Comparison of ENCODE assay signal across 10 cellular contexts in the genomic region with DNA sequence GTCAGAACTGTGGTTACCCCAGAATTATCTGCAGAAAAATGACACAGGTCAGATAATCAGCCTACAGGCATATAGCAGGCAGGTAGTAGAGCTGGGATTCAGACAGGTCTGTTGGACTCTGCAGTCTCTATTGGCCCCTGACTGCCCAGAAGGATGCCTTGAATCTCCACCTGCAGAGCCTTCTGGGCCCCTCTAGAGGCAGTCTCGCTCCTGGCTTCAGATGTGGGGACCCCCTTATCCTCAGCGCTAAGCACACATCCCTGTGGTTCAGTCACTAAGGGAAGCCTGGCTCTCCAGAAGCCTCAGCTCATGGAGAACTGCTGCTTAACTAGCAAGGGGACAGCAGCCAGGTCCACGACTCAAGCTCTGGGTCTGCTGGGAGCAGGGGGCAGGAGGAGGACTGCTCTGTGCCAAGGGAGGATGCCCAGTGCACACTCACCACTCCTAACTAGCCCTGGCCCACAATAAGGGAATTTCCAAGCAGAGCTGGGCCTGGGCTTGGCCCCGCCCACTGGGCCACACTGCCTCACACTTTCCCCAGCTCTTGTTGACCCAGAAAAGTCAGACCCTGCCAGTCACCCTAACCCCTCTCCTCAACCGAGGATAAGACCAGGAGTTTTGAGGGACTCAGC. TPM values are rescaled to one million over a fixed set of nuclear protein-coding genes. Genes with fewer than 3 reads are reported as not detected.
DNase-seq lines count a peak whose midpoint lies in the region; ATAC-seq, FAIRE-seq and TF ChIP-seq lines count a peak whose summit lies in the region.
"Had no signal": no experiment of that assay in that cellular context is flagged by ENCODE, and none has a peak within 500 bp of the region (broad histone marks: within the 10 kb centered on the region; RNA-seq: fewer than 3 reads in every experiment).

No MANE protein-coding gene starts in this region.

- no peak for FAIRE-seq in pancreas (lab: Jason Lieb, UNC)

- no peak overlapping the region for H2AFZ ChIP-seq in Karpas-422 (ENCODE audit: low read length)
- H2AFZ ChIP-seq in mammary epithelial cell (ENCODE audit: low read depth, low read length), result no peak overlapping the region

- DNase-seq in Karpas-422 (no peak), mammary epithelial cell (peak; percentile 16), pancreas (no peak), posterior vena cava (ENCODE audit: low spot score) (no peak), NCI-H2196 treated with DMSO at 0.1 percent for 48 hours (lab: John Stamatoyannopoulos, UW; ENCODE audit: unreplicated experiment) (no peak), NCI-H146 (lab: John Stamatoyannopoulos, UW) (no peak)
- DNase-seq: SW 1271 had no signal

- H3K4me2 ChIP-seq in DOHH2 (ENCODE audit: low read length), result peak overlapping the region; percentile 93; the same call in 1 of the 2 replicates
- H3K4me2 ChIP-seq in Karpas-422 (ENCODE audit: low read depth, low read length, poor library complexity, severe bottlenecking), result no peak overlapping the region
- H3K4me2 ChIP-seq in mammary epithelial cell (ENCODE audit: insufficient read depth, low read depth, low read length), result no peak overlapping the region

- dilution Hi-C loops in mammary epithelial cell (cut with HindIII; ENCODE audit: low sequenced_read_pairs), result no loop called here

- in situ Hi-C loops in mammary epithelial cell (cut with MboI; ENCODE audit: low sequenced_read_pairs in 2 of 2), result no loop called here

- H3K79me2 ChIP-seq in DOHH2 (ENCODE audit: control insufficient read depth, low read length), result peaks cover 32% of the 10 kb centered on the region
- H3K79me2 ChIP-seq in Karpas-422 (ENCODE audit: low read length), result peaks cover 84% of the 10 kb centered on the region
- peaks cover 90% of the 10 kb centered on the region for H3K79me2 ChIP-seq in mammary epithelial cell (ENCODE audit: insufficient read depth, low read length)

- no TSS peak for BruUV-seq in mammary epithelial cell (replicated peaks; lab: Mats Ljungman, UMichigan)

- H3K9me3 ChIP-seq in DOHH2 (ENCODE audit: control insufficient read depth, insufficient read depth, low read length) (no peaks in the 10 kb centered on the region), Karpas-422 (ENCODE audit: low read length) (no peaks in the 10 kb centered on the region), mammary epithelial cell (replicated peaks; ENCODE audit: insufficient read depth, low read length) (no peaks in the 10 kb centered on the region), pancreas (no peaks in the 10 kb centered on the region)

- CTCF ChIA-PET in mammary epithelial cell (lab: Charles Lee; ENCODE audit: low non-redundant PET), result interaction anchor here (0.5 kb wide), 1 partner anchor 16 kb away, joined by 5 read pairs; no protein-coding TSS in a partner anchor

- H4K20me1 ChIP-seq in DOHH2 (ENCODE audit: control insufficient read depth, insufficient read depth, low read depth, low read length) (no peaks in the 10 kb centered on the region), Karpas-422 (ENCODE audit: insufficient read depth, low read depth, low read length) (peaks cover 17% of the 10 kb centered on the region; the same call in 1 of the 2 replicates), mammary epithelial cell (ENCODE audit: insufficient read depth, low read length) (no peaks in the 10 kb centered on the region)

- no peaks in the 10 kb centered on the region for H3F3A ChIP-seq in DOHH2 (ENCODE audit: control insufficient read depth, insufficient read depth)

- intact Hi-C loops in mammary epithelial cell (cut with micrococcal nuclease) (no loop called here), pancreas (cut with DNase I) (no loop called here), posterior vena cava (cut with DNase I) (loop anchor here in 1 of 2 donors (5.0 kb wide), 1 partner anchor 504 kb away; no protein-coding TSS in a partner anchor)

- H3K27me3 ChIP-seq in DOHH2 (ENCODE audit: control insufficient read depth, low read length), result no peaks in the 10 kb centered on the region
- H3K27me3 ChIP-seq in Karpas-422 (ENCODE audit: low read length), result no peaks in the 10 kb centered on the region
- H3K27me3 ChIP-seq in mammary epithelial cell (ENCODE audit: insufficient read depth, low read length), result no peaks in the 10 kb centered on the region
- H3K27me3 ChIP-seq in pancreas, result no peaks in the 10 kb centered on the region

- peak; percentile 58 for TF ChIP-seq CTCF in DOHH2 (IDR thresholded peaks at IDR 0.05; ENCODE audit: low read depth, low read length, poor library complexity, severe bottlenecking)
- TF ChIP-seq CTCF in mammary epithelial cell (conservative IDR thresholded peaks at IDR 0.05 in 1 of 2, IDR thresholded peaks at IDR 0.05 in 1 of 2; ENCODE audit: extremely low read depth in 1 of 2, insufficient read depth in 1 of 2, low read depth in 1 of 2, low read length in 2 of 2), result peak in 1 of 2 donors; percentile 12
- TF ChIP-seq CTCF in pancreas (IDR thresholded peaks at IDR 0.05), result no peak

- peaks cover 3% of the 10 kb centered on the region; the same call in 1 of the 2 replicates for H3K36me3 ChIP-seq in DOHH2 (ENCODE audit: control insufficient read depth, low read length)
- H3K36me3 ChIP-seq in Karpas-422 (ENCODE audit: insufficient read depth, low read length), result peaks cover 12% of the 10 kb centered on the region
- H3K36me3 ChIP-seq in mammary epithelial cell (ENCODE audit: insufficient read depth, low read length), result no peaks in the 10 kb centered on the region
- H3K36me3 ChIP-seq in pancreas, result no peaks in the 10 kb centered on the region

- H3K9ac ChIP-seq in Karpas-422 (ENCODE audit: low read length) (0 out of 2 replicates have a peak overlapping the region, but pooled peaks have one; percentile 57), mammary epithelial cell (ENCODE audit: insufficient read depth, low read length) (no peak overlapping the region)

- H3K27ac ChIP-seq in DOHH2 (ENCODE audit: low read depth, low read length), result no peak overlapping the region
- peak overlapping the region; percentile 99 for H3K27ac ChIP-seq in Karpas-422 (ENCODE audit: low read length)
- no peak overlapping the region for H3K27ac ChIP-seq in mammary epithelial cell (ENCODE audit: insufficient read depth, low read depth, low read length)
- peak overlapping the region in 1 of 4 donors; percentile 45 for H3K27ac ChIP-seq in pancreas
- H3K27ac ChIP-seq: epithelial cell of prostate had no signal

- ATAC-seq in pancreas (peak in 3 of 4 donors; percentile 54 to 80 (median 70)), HG02588 (IDR thresholded peaks at IDR 0.05; ENCODE audit: unreplicated experiment) (no peak)

- H3K4me3 ChIP-seq in DOHH2 (ENCODE audit: low read length), result no peak overlapping the region
- H3K4me3 ChIP-seq in Karpas-422 (ENCODE audit: low read length), result no peak overlapping the region
- no peak overlapping the region for H3K4me3 ChIP-seq in mammary epithelial cell (replicated peaks in 1 of 3; ENCODE audit: insufficient read depth in 1 of 3, low read depth in 2 of 3, low read length in 3 of 3)
- no peak overlapping the region for H3K4me3 ChIP-seq in pancreas

- WGBS in mammary epithelial cell (ENCODE audit: low coverage, missing lambda C conversion rate), result 65% methylated on average over 3 of the region's 5 CpGs
- WGBS in pancreas, 2 donors, result 64 to 67% methylated on average over 5 of the region's 5 CpGs

- H3K4me1 ChIP-seq in DOHH2 (ENCODE audit: control insufficient read depth, low read length) (peaks cover 39% of the 10 kb centered on the region), Karpas-422 (ENCODE audit: low read length) (peaks cover 55% of the 10 kb centered on the region), mammary epithelial cell (ENCODE audit: insufficient read depth, low read length) (peaks cover 33% of the 10 kb centered on the region), pancreas (peaks cover 0 to 6% (median 0%) of the 10 kb centered on the region in 3 donors)

- H3K9me2 ChIP-seq in DOHH2 (replicated peaks; ENCODE audit: control insufficient read depth, low read length) (no peaks in the 10 kb centered on the region), Karpas-422 (replicated peaks; ENCODE audit: insufficient read depth, low read length) (no peaks in the 10 kb centered on the region)

RNA-seq across cellular contexts. Expression of a gene that starts 18.9 kb away (rescaled TPM):
- total RNA-seq in Karpas-422 (2014; rRNA removed; shearing (Covaris generic); ENCODE audit: low replicate concordance), result 35.3 and 48.6 TPM in 2 replicates
- total RNA-seq in mammary epithelial cell (100 to 1,000 TPM in 1 of 2 donors, 1 to 10 TPM in 1; 9.5 to 124 TPM), pancreas (10 to 100 TPM in 4 of 6 donors, 1 to 10 TPM in 2; 8.3 to 20.6 (median 11.1) TPM), posterior vena cava (10 to 100 TPM; 19.0 to 25.3 TPM)
- polyA plus RNA-seq in mammary epithelial cell (16.7 TPM), pancreas (10 to 100 TPM in 1 of 2 donors, 1 to 10 TPM in 1; 9.8 to 15.0 TPM)
- polyA minus RNA-seq in mammary epithelial cell, result 203 TPM
